In the genomic region with DNA sequence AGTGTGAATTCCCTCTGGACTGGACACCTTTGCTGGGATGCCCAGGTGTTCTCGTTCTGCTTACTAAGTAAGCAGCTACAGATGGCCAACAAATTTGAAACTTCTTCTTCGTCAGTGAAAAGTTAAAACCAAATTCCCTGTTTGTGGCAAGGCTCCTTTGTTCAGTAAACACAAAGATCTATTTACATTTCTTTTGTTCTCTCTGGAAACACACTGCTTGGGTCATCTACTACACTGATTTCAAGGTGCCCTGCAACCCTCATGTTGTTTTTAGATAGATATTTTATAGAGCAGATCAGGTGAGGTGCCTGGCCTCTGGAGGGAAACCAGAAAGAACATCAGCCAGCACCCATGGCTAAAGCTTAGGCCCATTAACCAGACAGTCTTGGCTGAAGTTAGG, we compare ENCODE assay signal across 27 cellular contexts.
DNase-seq lines count a peak whose midpoint lies in the region; ATAC-seq and TF ChIP-seq lines count a peak whose summit lies in the region.
"Had no signal": no experiment of that assay in that cellular context is flagged by ENCODE, and none has a peak within 500 bp of the region (broad histone marks: within the 10 kb centered on the region; RNA-seq: fewer than 3 reads in every experiment).

No MANE protein-coding gene starts in this region.

- 0 out of 2 replicates have a peak, but pooled peaks cover 13% of the 10 kb centered on the region for H3K36me3 ChIP-seq in HUES48 (ENCODE audit: control insufficient read depth, insufficient read depth, low read length)
- no peaks in the 10 kb centered on the region for H3K36me3 ChIP-seq in ascending aorta
- H3K36me3 ChIP-seq in neural progenitor cell, result no peaks in the 10 kb centered on the region
- H3K36me3 ChIP-seq: SJCRH30, WERI-Rb-1 had no signal

- H3K79me2 ChIP-seq in neural progenitor cell (ENCODE audit: low read depth), result peaks cover 57% of the 10 kb centered on the region

- no peaks in the 10 kb centered on the region for H3K27me3 Mint-ChIP-seq in neural progenitor cell (ENCODE audit: insufficient read depth, low read depth)
- H3K27me3 Mint-ChIP-seq: activated CD4-positive, alpha-beta T cell treated with anti-CD3 and anti-CD28 coated beads, Interleukin-2, amount 10 ng/mL, durations not matched to agents 24 days and 14 days; CD4-positive, alpha-beta T cell; stimulated activated naive B cell treated with anti-CD40 and anti-IgM and Interleukin-4, amounts not matched to agents 10 μg/mL and 1 μg/mL and 100 μg/mL, for 72 hours had no signal

- H3K4me2 ChIP-seq in neural progenitor cell, result peak overlapping the region; percentile 34

- peaks cover 9% of the 10 kb centered on the region for H3K36me3 Mint-ChIP-seq in neural progenitor cell

- peaks cover 42% of the 10 kb centered on the region for H3K4me1 Mint-ChIP-seq in neural progenitor cell
- H3K4me1 Mint-ChIP-seq: activated CD4-positive, alpha-beta T cell treated with anti-CD3 and anti-CD28 coated beads, Interleukin-2, amount 10 ng/mL, durations not matched to agents 24 days and 14 days; stimulated activated naive B cell treated with anti-CD40 and anti-IgM and Interleukin-4, amounts not matched to agents 10 μg/mL and 1 μg/mL and 100 μg/mL, for 72 hours had no signal

- no peaks in the 10 kb centered on the region for H3K9me3 ChIP-seq in HUES48 (ENCODE audit: control insufficient read depth, insufficient read depth, low read length)
- H3K9me3 ChIP-seq in ascending aorta, result no peaks in the 10 kb centered on the region
- no peaks in the 10 kb centered on the region for H3K9me3 ChIP-seq in neural progenitor cell (ENCODE audit: low read depth)
- H3K9me3 ChIP-seq: heart right ventricle, SJCRH30 had no signal

- H3K9me3 Mint-ChIP-seq in neural progenitor cell, result no peaks in the 10 kb centered on the region
- H3K9me3 Mint-ChIP-seq: activated CD4-positive, alpha-beta T cell treated with anti-CD3 and anti-CD28 coated beads, Interleukin-2, amount 10 ng/mL, durations not matched to agents 24 days and 14 days; activated T-helper 2 cell treated with anti-CD3 and anti-CD28 coated beads, Interferon-gamma antibody, Interleukin-2, Interleukin-4, amounts not matched to agents 10 μg/mL and 5 μg/mL and 100 μg/mL, durations not matched to agents 14 hours and 24 hours and 36 hours; CD4-positive, alpha-beta T cell; nephron progenitor cell; stimulated activated naive B cell treated with anti-CD40 and anti-IgM and Interleukin-4, amounts not matched to agents 10 μg/mL and 1 μg/mL and 100 μg/mL, for 72 hours had no signal

- H3K27me3 ChIP-seq in HUES48 (ENCODE audit: control insufficient read depth, insufficient read depth, low read length) (no peaks in the 10 kb centered on the region), ascending aorta (no peaks in the 10 kb centered on the region), neural progenitor cell (no peaks in the 10 kb centered on the region)
- H3K27me3 ChIP-seq: dorsolateral prefrontal cortex, heart right ventricle, SJCRH30 had no signal

- no peak overlapping the region for H3K27ac Mint-ChIP-seq in neural progenitor cell
- H3K27ac Mint-ChIP-seq: activated CD4-positive, alpha-beta T cell treated with anti-CD3 and anti-CD28 coated beads, Interleukin-2, amount 10 ng/mL, durations not matched to agents 24 days and 14 days; activated T-helper 2 cell treated with anti-CD3 and anti-CD28 coated beads, Interferon-gamma antibody, Interleukin-2, Interleukin-4, amounts not matched to agents 10 μg/mL and 5 μg/mL and 100 μg/mL, durations not matched to agents 14 hours and 24 hours and 36 hours; CD4-positive, alpha-beta T cell; nephron progenitor cell; stimulated activated naive B cell treated with anti-CD40 and anti-IgM and Interleukin-4, amounts not matched to agents 10 μg/mL and 1 μg/mL and 100 μg/mL, for 72 hours had no signal

- DNase-seq in DMS153 treated with DMSO at 0.1 percent for 48 hours (lab: John Stamatoyannopoulos, UW; ENCODE audit: unreplicated experiment) (peak; percentile 48), ascending aorta (ENCODE audit: low spot score in 2 of 2) (no peak), neural progenitor cell (ENCODE audit: low spot score) (peak; percentile 13), NCI-H2081 treated with DMSO at 0.1 percent for 48 hours (lab: John Stamatoyannopoulos, UW) (no peak)
- DNase-seq: activated CD4-positive, alpha-beta T cell treated with anti-CD3 and anti-CD28 coated beads, Interleukin-2, amount 10 ng/mL, durations not matched to agents 24 days and 14 days; activated CD8-positive, alpha-beta memory T cell treated with anti-CD3 and anti-CD28 coated beads for 24 hours; activated naive CD4-positive, alpha-beta T cell treated with anti-CD3 and anti-CD28 coated beads, Interleukin-2, amount 50 U/mL, for 16 hours; activated T-cell treated with anti-CD3 and anti-CD28 coated beads for 4 hours; CD4-positive, alpha-beta T cell; dorsolateral prefrontal cortex; foreskin melanocyte; HCEC 1CT; heart right ventricle; left cardiac atrium; NCI-H2227 treated with DMSO at 0.1 percent for 48 hours; NCI-H748 treated with DMSO at 0.1 percent for 48 hours; nephron progenitor cell; retina; stimulated activated naive B cell treated with anti-CD40 and anti-IgM and Interleukin-4, amounts not matched to agents 10 μg/mL and 1 μg/mL and 100 μg/mL, for 72 hours had no signal

- no peak overlapping the region for H3K9ac ChIP-seq in HUES48 (ENCODE audit: low read depth, low read length)
- no peak overlapping the region for H3K9ac ChIP-seq in neural progenitor cell

- no peak for ATAC-seq in GM21786 (IDR thresholded peaks at IDR 0.05; ENCODE audit: unreplicated experiment)
- ATAC-seq in GM18505 (IDR thresholded peaks at IDR 0.05; ENCODE audit: unreplicated experiment), result no peak
- ATAC-seq: heart right ventricle; left cardiac atrium; stimulated activated naive B cell treated with anti-CD40 and anti-IgM and Interleukin-4, amounts not matched to agents 10 μg/mL and 1 μg/mL and 100 μg/mL, for 72 hours had no signal

- peaks cover 43% of the 10 kb centered on the region for H4K20me1 ChIP-seq in neural progenitor cell (ENCODE audit: low read depth)

- TF ChIP-seq POLR2A in GM18505 (IDR thresholded peaks at IDR 0.05; ENCODE audit: borderline replicate concordance, extremely low read depth, insufficient read depth, insufficient read length), result no peak

- H3K4me3 Mint-ChIP-seq in neural progenitor cell, result no peak overlapping the region
- H3K4me3 Mint-ChIP-seq: activated CD4-positive, alpha-beta T cell treated with anti-CD3 and anti-CD28 coated beads, Interleukin-2, amount 10 ng/mL, durations not matched to agents 24 days and 14 days; brain; CD4-positive, alpha-beta T cell; nephron progenitor cell; stimulated activated naive B cell treated with anti-CD40 and anti-IgM and Interleukin-4, amounts not matched to agents 10 μg/mL and 1 μg/mL and 100 μg/mL, for 72 hours had no signal

- H3K4me3 ChIP-seq in HUES48 (ENCODE audit: low read depth, low read length) (0 out of 2 replicates have a peak overlapping the region, but pooled peaks have one; percentile 28), ascending aorta (no peak overlapping the region), neural progenitor cell (no peak overlapping the region)
- H3K4me3 ChIP-seq: dorsolateral prefrontal cortex, heart right ventricle, SJCRH30, skin epidermis had no signal

- intact Hi-C loops in ascending aorta (cut with DNase I), result loop anchor here (2.0 to 5.0 kb wide), 2 partner anchors 36 to 91 kb away; no protein-coding TSS in a partner anchor

- H3K27ac ChIP-seq in HUES48 (ENCODE audit: low read depth, low read length), result peak overlapping the region; percentile 78
- H3K27ac ChIP-seq in ascending aorta, result peak overlapping the region; percentile 47 to 65
- H3K27ac ChIP-seq in neural progenitor cell, result peak overlapping the region; percentile 17
- H3K27ac ChIP-seq: SJCRH30, WERI-Rb-1 had no signal

- peaks cover 20% of the 10 kb centered on the region for H3F3A ChIP-seq in neural progenitor cell (ENCODE audit: low read depth)

- no peak for TF ChIP-seq CTCF in ascending aorta (IDR thresholded peaks at IDR 0.05)
- no peak for TF ChIP-seq CTCF in neural progenitor cell (IDR thresholded peaks at IDR 0.05)

- no peak overlapping the region for H2AFZ ChIP-seq in neural progenitor cell (replicated peaks)

- H3K4me1 ChIP-seq in HUES48 (ENCODE audit: control insufficient read depth, insufficient read depth, low read length) (peaks cover 24% of the 10 kb centered on the region), ascending aorta (peaks cover 0 to 35% of the 10 kb centered on the region in 2 donors), neural progenitor cell (peaks cover 51% of the 10 kb centered on the region)

Comparison
In these comparisons a context has a peak if more than half of its experiments do, and no peak if none do; other contexts are left out.
1. DNase-seq: peak in DMS153 treated with DMSO at 0.1 percent for 48 hours (single experiment) and neural progenitor cell (single experiment); none in ascending aorta (0 of 2) and NCI-H2081 treated with DMSO at 0.1 percent for 48 hours (single experiment).
2. H3K27ac ChIP-seq: peak in every context shown above with its lines; median percentile 78 in HUES48; 56 in ascending aorta; 17 in neural progenitor cell.